ENCODE assay signal across 11 cellular contexts in the genomic region with DNA sequence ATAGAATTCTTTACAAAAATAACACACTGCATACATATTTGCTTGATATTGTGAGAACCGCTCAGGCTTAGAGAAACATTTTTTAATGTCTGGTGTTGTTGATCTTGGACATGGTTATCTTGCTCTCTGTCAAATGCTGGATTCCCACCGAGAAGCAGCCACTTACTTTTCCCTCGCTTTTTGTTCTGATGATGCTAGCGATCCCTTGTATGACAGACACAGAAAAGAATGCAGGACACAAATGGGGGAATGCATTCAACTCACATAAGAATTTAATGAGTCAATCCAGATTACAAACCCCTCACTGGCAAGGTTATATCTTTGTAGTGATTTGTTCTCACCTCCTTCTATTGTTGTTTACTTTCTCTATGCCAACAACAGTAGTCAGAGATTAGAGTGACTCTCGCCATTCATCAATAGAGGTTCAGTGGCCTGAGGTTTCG.
DNase-seq lines count a peak whose midpoint lies in the region; ATAC-seq and TF ChIP-seq lines count a peak whose summit lies in the region.
"Had no signal": no experiment of that assay in that cellular context is flagged by ENCODE, and none has a peak within 500 bp of the region (broad histone marks: within the 10 kb centered on the region; RNA-seq: fewer than 3 reads in every experiment).

No MANE protein-coding gene starts in this region.

- peak; percentile 76 to 77 for ATAC-seq in left cardiac atrium
- ATAC-seq in Right ventricle myocardium inferior, result no peak
- no peak for ATAC-seq in sciatic nerve
- ATAC-seq in HG02610 (IDR thresholded peaks at IDR 0.05; ENCODE audit: unreplicated experiment), result no peak
- no peak for ATAC-seq in HG03095 (IDR thresholded peaks at IDR 0.05; ENCODE audit: unreplicated experiment)
- ATAC-seq: activated T-cell treated with anti-CD3 and anti-CD28 coated beads, Interleukin-2, amount 50 U/mL, for 72 hours; mucosa of descending colon had no signal

- DNase-seq in left cardiac atrium, result no peak
- DNase-seq in Right ventricle myocardium inferior (ENCODE audit: missing footprints), result no peak
- DNase-seq in astrocyte of the cerebellum (ENCODE audit: low read depth), result peak; percentile 95
- DNase-seq in iris pigment epithelial cell (ENCODE audit: low read depth), result peak; percentile 94
- DNase-seq in sciatic nerve (ENCODE audit: low spot score), result no peak
- no peak for DNase-seq in central memory CD4-positive, alpha-beta T cell
- DNase-seq: activated T-cell treated with anti-CD3 and anti-CD28 coated beads, Interleukin-2, amount 50 U/mL, for 72 hours; mucosa of descending colon; upper lobe of left lung had no signal

- in situ Hi-C loops in astrocyte of the cerebellum (cut with HindIII; ENCODE audit: low sequenced_read_pairs), result loop anchor here (10.0 kb wide), 1 partner anchor 138 kb away; no protein-coding TSS in a partner anchor

- intact Hi-C loops in left cardiac atrium (cut with DNase I), result no loop called here
- intact Hi-C loops in Right ventricle myocardium inferior (cut with DNase I), result no loop called here
- intact Hi-C loops in sciatic nerve (cut with DNase I), result no loop called here

- TF ChIP-seq CTCF in astrocyte of the cerebellum (IDR thresholded peaks at IDR 0.05; ENCODE audit: low read depth, low read length, missing control alignments), result no peak

- H3K4me3 ChIP-seq in astrocyte of the cerebellum (ENCODE audit: low read depth, low read length), result no peak overlapping the region
- H3K4me3 ChIP-seq: mucosa of descending colon, upper lobe of left lung had no signal

Comparison
In these comparisons a context has a peak if more than half of its experiments do, and no peak if none do; other contexts are left out.
1. ATAC-seq: peak in left cardiac atrium (2 of 2); none in Right ventricle myocardium inferior (single experiment), sciatic nerve (single experiment), HG02610 (single experiment) and HG03095 (single experiment).
2. DNase-seq: peak in astrocyte of the cerebellum (single experiment) and iris pigment epithelial cell (single experiment); none in left cardiac atrium (single experiment), Right ventricle myocardium inferior (single experiment), sciatic nerve (single experiment) and central memory CD4-positive, alpha-beta T cell (single experiment).